ENCODE assay signal across 31 cellular contexts in genomic region chrX:69896046-69896445, GRCh38.
"Had no signal": no experiment of that assay in that cellular context is flagged by ENCODE, and none has a peak within 500 bp of the region (broad histone marks: within the 10 kb centered on the region; RNA-seq: fewer than 3 reads in every experiment).

No MANE protein-coding gene starts in this region.

- H3K9me3 ChIP-seq: adrenal gland, colonic mucosa, esophagus muscularis mucosa, gastrocnemius medialis, heart left ventricle had no signal

- H3K4me3 ChIP-seq: adrenal gland, breast epithelium, cardiac muscle cell, colonic mucosa, esophagus muscularis mucosa, gastrocnemius medialis, heart left ventricle had no signal

- H3K4me1 ChIP-seq: adrenal gland, breast epithelium, colonic mucosa, esophagus muscularis mucosa, foreskin keratinocyte, gastrocnemius medialis, heart left ventricle had no signal

- H3K27ac ChIP-seq: adrenal gland, breast epithelium, cardiac muscle cell, colonic mucosa, esophagus muscularis mucosa, foreskin keratinocyte, gastrocnemius medialis, heart left ventricle had no signal

- H3K36me3 ChIP-seq: adrenal gland, breast epithelium, cardiac muscle cell, colonic mucosa, esophagus muscularis mucosa, gastrocnemius medialis, heart left ventricle had no signal

- H3K27me3 ChIP-seq: cardiac muscle cell, colonic mucosa, esophagus muscularis mucosa, foreskin keratinocyte, gastrocnemius medialis, heart left ventricle had no signal

- DNase-seq: activated CD4-positive, alpha-beta memory T cell treated with anti-CD3 and anti-CD28 coated beads for 36 hours; activated CD4-positive, alpha-beta T cell treated with anti-CD3 and anti-CD28 coated beads for 36 hours; activated CD4-positive, alpha-beta T cell treated with anti-CD3 and anti-CD28 coated beads, Interleukin-2, amount 10 ng/mL, durations not matched to agents 24 days and 14 days; activated CD4-positive, CD25-positive, alpha-beta regulatory T cell; activated CD4-positive, CD25-positive, alpha-beta regulatory T cell treated with anti-CD3 and anti-CD28 coated beads, Interleukin-2, amount 50 U/mL, for 72 hours; activated CD8-positive, alpha-beta memory T cell treated with anti-CD3 and anti-CD28 coated beads, Interleukin-2, amount 10 ng/mL, durations not matched to agents 7 days and 5 days; activated CD8-positive, alpha-beta memory T cell treated with anti-CD3 and anti-CD28 coated beads, Interleukin-2, amount 50 U/mL, for 4 hours; activated CD8-positive, alpha-beta T cell treated with anti-CD3 and anti-CD28 coated beads, Interleukin-2, amount 10 ng/mL, durations not matched to agents 7 days and 5 days; activated effector memory CD4-positive, alpha-beta T cell treated with anti-CD3 and anti-CD28 coated beads, Interleukin-2, amount 50 U/mL, for 16 hours; activated naive CD4-positive, alpha-beta T cell treated with anti-CD3 and anti-CD28 coated beads for 36 hours; activated naive CD8-positive, alpha-beta T cell treated with anti-CD3 and anti-CD28 coated beads for 36 hours; activated naive CD8-positive, alpha-beta T cell treated with anti-CD3 and anti-CD28 coated beads, Interleukin-2, amount 50 U/mL, for 24 hours; activated T-cell treated with anti-CD3 and anti-CD28 coated beads, Interleukin-2, amount 50 U/mL, for 1 hour; activated T-cell treated with anti-CD3 and anti-CD28 coated beads, Interleukin-2, amount 50 U/mL, for 48 hours; adrenal gland; amygdala; aorta; central memory CD4-positive, alpha-beta T cell; cerebellar nuclear complex; colonic mucosa; effector CD4-positive, alpha-beta T cell; effector memory CD8-positive, alpha-beta T cell; erythroblast; foreskin keratinocyte; gastrocnemius medialis; glutamatergic neuron; heart left ventricle; T-helper 2 cell had no signal

- ATAC-seq: activated CD4-positive, alpha-beta T cell treated with anti-CD3 and anti-CD28 coated beads for 36 hours; activated CD8-positive, alpha-beta memory T cell treated with anti-CD3 and anti-CD28 coated beads, Interleukin-2, amount 10 ng/mL, durations not matched to agents 7 days and 5 days; activated CD8-positive, alpha-beta T cell treated with anti-CD3 and anti-CD28 coated beads, Interleukin-2, amount 10 ng/mL, durations not matched to agents 7 days and 5 days; activated naive CD8-positive, alpha-beta T cell treated with anti-CD3 and anti-CD28 coated beads, Interleukin-2, amount 50 U/mL, for 24 hours; effector memory CD8-positive, alpha-beta T cell; foreskin keratinocyte; gastrocnemius medialis; heart left ventricle had no signal
